Comparison of ENCODE assay signal across 12 cellular contexts in genomic region chr13:44404261-44405139, GRCh38. TPM values are rescaled to one million over a fixed set of nuclear protein-coding genes. Genes with fewer than 3 reads are reported as not detected.
A peak's percentile ranks its signal among the peaks of the same experiment; 100 is the strongest.
DNase-seq lines count a peak whose midpoint lies in the region; ATAC-seq, FAIRE-seq and TF ChIP-seq lines count a peak whose summit lies in the region.
"Had no signal": no experiment of that assay in that cellular context is flagged by ENCODE, and none has a peak within 500 bp of the region (broad histone marks: within the 10 kb centered on the region; RNA-seq: fewer than 3 reads in every experiment).

No MANE protein-coding gene starts in this region.

- no peaks in the 10 kb centered on the region for H3K9me3 Mint-ChIP-seq in activated CD4-positive, alpha-beta T cell treated with anti-CD3 and anti-CD28 coated beads, Interleukin-2, amount 10 ng/mL, durations not matched to agents 7 days and 5 days

- H3K79me2 ChIP-seq in SK-N-SH (ENCODE audit: insufficient read depth): no peaks in the 10 kb centered on the region

- peak overlapping the region in 1 of 2 experiments; percentile 96; a peak in 2 of 4 replicates for H3K27ac ChIP-seq in SK-N-SH (ENCODE audit: low read depth in 2 of 2, low read length in 1 of 2)
- H3K27ac ChIP-seq in small intestine (ENCODE audit: low read depth in 1 of 2, low read length in 1 of 2): peak overlapping the region in 1 of 2 donors; percentile 71
- no peak overlapping the region for H3K27ac ChIP-seq in A673 (ENCODE audit: low read depth, low read length, poor library complexity, severe bottlenecking)
- H3K27ac ChIP-seq: thoracic aorta had no signal

- H3K9me3 ChIP-seq in SK-N-SH (no peaks in the 10 kb centered on the region), small intestine (ENCODE audit: control insufficient read depth, low read depth) (no peaks in the 10 kb centered on the region), A673 (ENCODE audit: low read depth, low read length, poor library complexity, severe bottlenecking) (no peaks in the 10 kb centered on the region)
- H3K9me3 ChIP-seq: thoracic aorta had no signal

- H3K27ac Mint-ChIP-seq in activated CD4-positive, alpha-beta T cell treated with anti-CD3 and anti-CD28 coated beads, Interleukin-2, amount 10 ng/mL, durations not matched to agents 7 days and 5 days: no peak overlapping the region
- H3K27ac Mint-ChIP-seq: T-helper 17 cell had no signal

- CTCF ChIA-PET in SK-N-SH (lab: Yijun Ruan, JAX): interaction anchor here (1.0 to 1.1 kb wide), 3 partner anchors 30 to 36 kb away, joined by 3 to 4 read pairs (median 3); no protein-coding TSS in a partner anchor
- CTCF ChIA-PET in activated CD4-positive, alpha-beta T cell treated with anti-CD3 and anti-CD28 coated beads, Interleukin-2, amount 10 ng/mL, durations not matched to agents 7 days and 5 days (lab: Charles Lee): no interaction called here
- CTCF ChIA-PET in A673 (lab: Charles Lee): no interaction called here

- H3K4me2 ChIP-seq in SK-N-SH: no peak overlapping the region

- TF ChIP-seq CTCF in SK-N-SH (IDR thresholded peaks at IDR 0.05) (no peak), A673 (conservative IDR thresholded peaks at IDR 0.05; ENCODE audit: low read depth, low read length) (no peak)

- 69% methylated on average over 12 of the region's 15 CpGs for WGBS in SK-N-SH (ENCODE audit: low lambda C conversion rate)
- 15 to 64% (median 49%) methylated on average over 15 of the region's 15 CpGs for WGBS in small intestine, 3 donors

- no peak for TF ChIP-seq RAD21 in SK-N-SH (IDR thresholded peaks at IDR 0.05; ENCODE audit: low read length)

- H3K36me3 ChIP-seq in SK-N-SH (replicated peaks in 1 of 2; ENCODE audit: control insufficient read depth in 1 of 2, insufficient read depth in 2 of 2, low read length in 1 of 2) (no peaks in the 10 kb centered on the region), small intestine (ENCODE audit: control insufficient read depth in 2 of 2, insufficient read depth in 2 of 2, low read length in 2 of 2) (no peaks in the 10 kb centered on the region), A673 (ENCODE audit: insufficient read depth, low read length, poor library complexity, severe bottlenecking) (no peaks in the 10 kb centered on the region)
- H3K36me3 ChIP-seq: thoracic aorta had no signal

- POLR2A ChIA-PET in SK-N-SH (lab: Yijun Ruan, JAX) (interaction anchor here (1.1 to 1.5 kb wide), 2 partner anchors 32 to 36 kb away, joined by 3 to 11 read pairs; no protein-coding TSS in a partner anchor), A673 (lab: Charles Lee; ENCODE audit: low non-redundant PET) (interaction anchor here (0.6 to 0.7 kb wide), 2 partner anchors 31 to 514 kb away, joined by 16 to 26 read pairs; no protein-coding TSS in a partner anchor)
- POLR2A ChIA-PET in activated CD4-positive, alpha-beta T cell treated with anti-CD3 and anti-CD28 coated beads, Interleukin-2, amount 10 ng/mL, durations not matched to agents 7 days and 5 days (lab: Charles Lee): interaction anchor here (1.2 kb wide), 1 partner anchor 19 kb away, joined by 3 read pairs; no protein-coding TSS in a partner anchor

- TF ChIP-seq EP300 in SK-N-SH (IDR thresholded peaks at IDR 0.05; ENCODE audit: borderline replicate concordance in 1 of 2, low read depth in 1 of 2, low read length in 1 of 2): peak in 1 of 2 experiments; percentile 67; a peak in 1 of 4 replicates

- no peaks in the 10 kb centered on the region for H3K27me3 ChIP-seq in SK-N-SH (ENCODE audit: insufficient read depth)
- no peaks in the 10 kb centered on the region for H3K27me3 ChIP-seq in small intestine (ENCODE audit: control insufficient read depth in 2 of 2, insufficient read depth in 2 of 2, low read length in 2 of 2)
- no peaks in the 10 kb centered on the region for H3K27me3 ChIP-seq in A673 (replicated peaks; ENCODE audit: insufficient read depth, low read depth, low read length, poor library complexity)

- no TSS peak for BruUV-seq in A673 (replicated peaks; lab: Mats Ljungman, UMichigan)

- no peaks in the 10 kb centered on the region for H4K20me1 ChIP-seq in SK-N-SH (ENCODE audit: insufficient read depth)

- intact Hi-C loops in left colon (cut with DNase I, micrococcal nuclease) (no loop called here), A673 (cut with micrococcal nuclease; ENCODE audit: unreplicated experiment) (no loop called here)

- DNase-seq in HuH-7.5 (ENCODE audit: low spot score) (peak; percentile 74), SK-N-SH (peak; percentile 80), left colon (peak in 1 of 2 donors; percentile 61), small intestine (peak; percentile 56), activated gamma-delta T cell (lab: John Stamatoyannopoulos, UW) (no peak), A673 (ENCODE audit: low spot score) (no peak)
- no peak for DNase-seq in activated CD4-positive, alpha-beta T cell treated with anti-CD3 and anti-CD28 coated beads, Interleukin-2, amount 10 ng/mL, durations not matched to agents 7 days and 5 days
- DNase-seq: DMS 273 treated with DMSO at 0.1 percent for 48 hours, KG1, T-helper 17 cell had no signal

- H3K9ac ChIP-seq in SK-N-SH: no peak overlapping the region

- peaks cover 0 to 36% of the 10 kb centered on the region in 2 experiments; a peak in 2 of 4 replicates for H3K4me1 ChIP-seq in SK-N-SH (ENCODE audit: control insufficient read depth in 1 of 2, insufficient read depth in 2 of 2, low read depth in 1 of 2, low read length in 1 of 2)
- no peaks in the 10 kb centered on the region for H3K4me1 ChIP-seq in small intestine (ENCODE audit: control insufficient read depth in 2 of 2, insufficient read depth in 1 of 2, low read depth in 1 of 2, low read length in 1 of 2)
- H3K4me1 ChIP-seq in A673 (ENCODE audit: insufficient read depth, low read length, poor library complexity, severe bottlenecking): no peaks in the 10 kb centered on the region

- no peaks in the 10 kb centered on the region for H3F3A ChIP-seq in SK-N-SH (replicated peaks; ENCODE audit: insufficient read depth)

- H2AFZ ChIP-seq in SK-N-SH (ENCODE audit: low read depth): no peak overlapping the region

- no peaks in the 10 kb centered on the region for H3K27me3 Mint-ChIP-seq in activated CD4-positive, alpha-beta T cell treated with anti-CD3 and anti-CD28 coated beads, Interleukin-2, amount 10 ng/mL, durations not matched to agents 7 days and 5 days

- FAIRE-seq in small intestine (lab: Jason Lieb, UNC): no peak
- FAIRE-seq: endothelial cell of umbilical vein had no signal

- H3K9me2 ChIP-seq in SK-N-SH: no peaks in the 10 kb centered on the region

- no peaks in the 10 kb centered on the region for H3K36me3 Mint-ChIP-seq in activated CD4-positive, alpha-beta T cell treated with anti-CD3 and anti-CD28 coated beads, Interleukin-2, amount 10 ng/mL, durations not matched to agents 7 days and 5 days (ENCODE audit: low read depth)

- no peaks in the 10 kb centered on the region for H3K4me1 Mint-ChIP-seq in activated CD4-positive, alpha-beta T cell treated with anti-CD3 and anti-CD28 coated beads, Interleukin-2, amount 10 ng/mL, durations not matched to agents 7 days and 5 days

- no peak overlapping the region for H3K4me3 Mint-ChIP-seq in activated CD4-positive, alpha-beta T cell treated with anti-CD3 and anti-CD28 coated beads, Interleukin-2, amount 10 ng/mL, durations not matched to agents 7 days and 5 days
- H3K4me3 Mint-ChIP-seq: T-helper 17 cell had no signal

- peak; percentile 55 for ATAC-seq in left colon
- ATAC-seq: T-helper 17 cell had no signal

- no peak overlapping the region for H3K4me3 ChIP-seq in SK-N-SH (ENCODE audit: low read depth in 2 of 2, low read length in 1 of 2)
- peak overlapping the region in 1 of 2 donors; percentile 41 for H3K4me3 ChIP-seq in small intestine (ENCODE audit: low read depth in 1 of 2, low read length in 2 of 2)
- no peak overlapping the region for H3K4me3 ChIP-seq in A673 (ENCODE audit: low read depth, low read length, poor library complexity, severe bottlenecking)

TF ChIP-seq in SK-N-SH, 30 proteins besides CTCF, POLR2A, EP300 and RAD21 (continues in another document):
- TF ChIP-seq FOXJ3 (CRISPR knock-in tag; IDR thresholded peaks at IDR 0.05) (peak; percentile 23; the same call in 1 of the 2 replicates), TCF12 (IDR thresholded peaks at IDR 0.05) (no peak), FOXM1 (IDR thresholded peaks at IDR 0.05; ENCODE audit: low read depth) (no peak), JUND (IDR thresholded peaks at IDR 0.05) (no peak), NFIC (IDR thresholded peaks at IDR 0.05; ENCODE audit: borderline replicate concordance) (no peak), NRF1 (IDR thresholded peaks at IDR 0.05; ENCODE audit: low read depth, low read length) (no peak), RXRA (IDR thresholded peaks at IDR 0.05; ENCODE audit: borderline replicate concordance, low read depth) (no peak)
- TF ChIP-seq, protein P1, sequence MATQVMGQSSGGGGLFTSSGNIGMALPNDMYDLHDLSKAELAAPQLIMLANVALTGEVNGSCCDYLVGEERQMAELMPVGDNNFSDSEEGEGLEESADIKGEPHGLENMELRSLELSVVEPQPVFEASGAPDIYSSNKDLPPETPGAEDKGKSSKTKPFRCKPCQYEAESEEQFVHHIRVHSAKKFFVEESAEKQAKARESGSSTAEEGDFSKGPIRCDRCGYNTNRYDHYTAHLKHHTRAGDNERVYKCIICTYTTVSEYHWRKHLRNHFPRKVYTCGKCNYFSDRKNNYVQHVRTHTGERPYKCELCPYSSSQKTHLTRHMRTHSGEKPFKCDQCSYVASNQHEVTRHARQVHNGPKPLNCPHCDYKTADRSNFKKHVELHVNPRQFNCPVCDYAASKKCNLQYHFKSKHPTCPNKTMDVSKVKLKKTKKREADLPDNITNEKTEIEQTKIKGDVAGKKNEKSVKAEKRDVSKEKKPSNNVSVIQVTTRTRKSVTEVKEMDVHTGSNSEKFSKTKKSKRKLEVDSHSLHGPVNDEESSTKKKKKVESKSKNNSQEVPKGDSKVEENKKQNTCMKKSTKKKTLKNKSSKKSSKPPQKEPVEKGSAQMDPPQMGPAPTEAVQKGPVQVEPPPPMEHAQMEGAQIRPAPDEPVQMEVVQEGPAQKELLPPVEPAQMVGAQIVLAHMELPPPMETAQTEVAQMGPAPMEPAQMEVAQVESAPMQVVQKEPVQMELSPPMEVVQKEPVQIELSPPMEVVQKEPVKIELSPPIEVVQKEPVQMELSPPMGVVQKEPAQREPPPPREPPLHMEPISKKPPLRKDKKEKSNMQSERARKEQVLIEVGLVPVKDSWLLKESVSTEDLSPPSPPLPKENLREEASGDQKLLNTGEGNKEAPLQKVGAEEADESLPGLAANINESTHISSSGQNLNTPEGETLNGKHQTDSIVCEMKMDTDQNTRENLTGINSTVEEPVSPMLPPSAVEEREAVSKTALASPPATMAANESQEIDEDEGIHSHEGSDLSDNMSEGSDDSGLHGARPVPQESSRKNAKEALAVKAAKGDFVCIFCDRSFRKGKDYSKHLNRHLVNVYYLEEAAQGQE (IDR thresholded peaks at IDR 0.05; ENCODE audit: low read depth, low read length): no peak

RNA-seq across cellular contexts. Expression of gene SERP2, which starts 30.9 kb away (rescaled TPM):
- polyA plus RNA-seq in SK-N-SH (2012; rRNA removed): 4.9 and 6.2 TPM in 2 replicates
- 5.9 and 6.0 TPM in 2 replicates for polyA plus RNA-seq in SK-N-SH (2012; cell fraction: cytosol; rRNA removed)
- 10.6 and 14.3 TPM in 2 replicates for polyA plus RNA-seq in SK-N-SH (2012; cell fraction: nucleus; rRNA removed)
- 1 to 10 TPM; 3.2 to 6.4 TPM for total RNA-seq in left colon
- polyA plus RNA-seq in small intestine: 10 to 100 TPM in 2 of 3 donors, 1 to 10 TPM in 1; 4.9 to 12.3 (median 10.5) TPM
- total RNA-seq in activated CD4-positive, alpha-beta T cell treated with anti-CD3 and anti-CD28 coated beads, Interleukin-2, amount 10 ng/mL, durations not matched to agents 7 days and 5 days: not detected
- 0.69 and 1.5 TPM in 2 replicates for total RNA-seq in A673 (2021)
- total RNA-seq: endothelial cell of umbilical vein, T-helper 17 cell had no signal

Comparison
In these comparisons a context has a peak if more than half of its experiments do, and no peak if none do; other contexts are left out.
1. DNase-seq: peak in HuH-7.5 (single experiment), SK-N-SH (single experiment) and small intestine (single experiment); none in activated gamma-delta T cell (single experiment), activated CD4-positive, alpha-beta T cell treated with anti-CD3 and anti-CD28 coated beads, Interleukin-2, amount 10 ng/mL, durations not matched to agents 7 days and 5 days (single experiment) and A673 (single experiment).